8 cellular contexts compared by ENCODE assay signal in genomic region chr4:67380154-67380553, GRCh38.
"Had no signal": no experiment of that assay in that cellular context is flagged by ENCODE, and none has a peak within 500 bp of the region (broad histone marks: within the 10 kb centered on the region; RNA-seq: fewer than 3 reads in every experiment).

No MANE protein-coding gene starts in this region.

- H3K4me3 ChIP-seq: GM23248, GM23338, HAP-1 had no signal

- H3K36me3 ChIP-seq: HAP-1 had no signal

- DNase-seq: GM23248, GOT3, H7, H9, HCEC 1CT, HFFc6 had no signal

- H3K9me3 ChIP-seq: HAP-1 had no signal

- H3K27ac ChIP-seq: GM23248 had no signal
